1 cellular context compared by ENCODE assay signal in the genomic region with DNA sequence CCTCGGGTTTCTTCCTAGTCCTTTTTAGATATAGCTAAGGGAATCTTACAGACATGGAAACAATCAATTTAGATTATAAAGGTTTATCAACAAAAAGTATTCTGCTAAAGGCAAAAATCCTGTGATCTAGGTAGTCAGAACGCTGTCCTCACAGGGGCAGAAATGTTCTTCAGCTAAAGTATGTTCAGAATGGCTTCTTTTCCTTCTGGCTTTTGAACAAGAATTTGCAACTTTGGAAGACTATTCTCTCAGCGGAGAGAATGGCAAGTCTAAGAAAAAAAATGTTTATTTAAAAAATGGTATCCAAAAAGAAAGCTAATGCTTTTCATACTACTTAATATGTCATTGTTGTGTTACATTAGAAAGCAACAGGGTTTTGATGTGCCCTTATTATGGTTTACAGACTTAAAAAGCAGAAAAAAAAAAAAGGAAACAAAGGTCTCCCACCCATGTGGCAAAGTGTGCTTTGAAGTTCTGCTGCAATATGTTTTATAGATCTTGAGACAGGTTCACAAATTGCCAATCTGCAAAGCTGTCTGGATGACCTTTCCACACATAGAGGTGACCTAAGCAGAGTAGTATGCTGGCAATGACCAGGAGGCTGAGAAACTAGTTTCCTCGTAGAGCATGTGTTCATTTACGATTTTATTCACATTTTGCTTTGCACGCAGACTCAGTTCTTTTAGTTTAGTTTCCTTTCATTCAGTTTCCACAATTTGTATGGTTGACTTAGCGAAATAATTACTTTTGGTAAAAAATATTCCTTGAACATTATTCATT.
TF ChIP-seq lines count a peak whose summit lies in the region.

No MANE protein-coding gene starts in this region.

TF ChIP-seq in HCT116, 20 proteins besides CTCF, POLR2A, EP300 and RAD21 (continued from another document):
- TF ChIP-seq YY1 (IDR thresholded peaks at IDR 0.05; ENCODE audit: extremely low read depth, insufficient replicate concordance, low read depth, low read length) (no peak), EZH2phosphoT487 (IDR thresholded peaks at IDR 0.05; ENCODE audit: borderline replicate concordance) (no peak), ELF1 (IDR thresholded peaks at IDR 0.05; ENCODE audit: borderline replicate concordance, low read depth) (no peak), ZNF274 (IDR thresholded peaks at IDR 0.05; ENCODE audit: low read depth, low read length) (no peak), SRF (IDR thresholded peaks at IDR 0.05; ENCODE audit: low read depth) (no peak), EGR1 (IDR thresholded peaks at IDR 0.05; ENCODE audit: low read depth) (no peak), SP1 (IDR thresholded peaks at IDR 0.05; ENCODE audit: low read depth) (no peak), FOSL1 (IDR thresholded peaks at IDR 0.05; ENCODE audit: low read depth) (no peak), ZFX (IDR thresholded peaks at IDR 0.05) (no peak)
- TF ChIP-seq, protein P1, sequence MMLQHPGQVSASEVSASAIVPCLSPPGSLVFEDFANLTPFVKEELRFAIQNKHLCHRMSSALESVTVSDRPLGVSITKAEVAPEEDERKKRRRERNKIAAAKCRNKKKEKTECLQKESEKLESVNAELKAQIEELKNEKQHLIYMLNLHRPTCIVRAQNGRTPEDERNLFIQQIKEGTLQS (IDR thresholded peaks at IDR 0.05), result no peak
